In genomic region chr12:68755536-68756243, GRCh38 we compare ENCODE assay signal across 21 cellular contexts. TPM values are rescaled to one million over a fixed set of nuclear protein-coding genes. Genes with fewer than 3 reads are reported as not detected.
DNase-seq lines count a peak whose midpoint lies in the region; ATAC-seq, FAIRE-seq and TF ChIP-seq lines count a peak whose summit lies in the region.
"Had no signal": no experiment of that assay in that cellular context is flagged by ENCODE, and none has a peak within 500 bp of the region (broad histone marks: within the 10 kb centered on the region; RNA-seq: fewer than 3 reads in every experiment).

No MANE protein-coding gene starts in this region.

- H3K9me3 ChIP-seq in liver (ENCODE audit: control insufficient read depth in 4 of 4, low read length in 3 of 4) = no peaks in the 10 kb centered on the region
- H3K9me3 ChIP-seq in HepG2 (ENCODE audit: low read length) = no peaks in the 10 kb centered on the region
- H3K9me3 ChIP-seq in neuronal stem cell (replicated peaks in 1 of 2; ENCODE audit: control insufficient read depth in 2 of 2, insufficient read depth in 1 of 2, low read depth in 1 of 2, low read length in 2 of 2) = peaks cover 0 to 2% of the 10 kb centered on the region in 2 donors
- H3K9me3 ChIP-seq: A549, Caco-2 had no signal

- no peak overlapping the region for H3K4me2 ChIP-seq in HepG2 (ENCODE audit: low read depth, low read length)
- H3K4me2 ChIP-seq in neuronal stem cell (ENCODE audit: insufficient read depth, low read length, poor library complexity, severe bottlenecking) = no peak overlapping the region
- H3K4me2 ChIP-seq: A549; BLaER1 treated with 17β-estradiol and CSF1 and Interleukin-3, amounts not matched to agents 10 nM and 100 nM had no signal

- H3K36me3 Mint-ChIP-seq in stimulated activated naive B cell treated with anti-CD40 and anti-IgM and Interleukin-4, amounts not matched to agents 10 μg/mL and 1 μg/mL and 100 μg/mL, for 72 hours = peaks cover 40 to 41% of the 10 kb centered on the region in 2 donors

- no peak for TF ChIP-seq CTCF in liver (IDR thresholded peaks at IDR 0.05; ENCODE audit: low read depth, low read length, missing input control)
- no peak for TF ChIP-seq CTCF in HepG2 (CRISPR knock-in tag; IDR thresholded peaks at IDR 0.05)

- FAIRE-seq in HepG2 (lab: Jason Lieb, UNC) = no peak
- FAIRE-seq: A549, D721Med, G401.6, GM12891, GM19239 had no signal

- no peak overlapping the region for H3K9ac ChIP-seq in liver (ENCODE audit: low read depth in 1 of 2, low read length in 2 of 2)
- no peak overlapping the region for H3K9ac ChIP-seq in HepG2 (ENCODE audit: insufficient read depth, low read depth, low read length)
- H3K9ac ChIP-seq in neuronal stem cell (ENCODE audit: low read depth, low read length, poor library complexity) = no peak overlapping the region
- H3K9ac ChIP-seq: BLaER1 treated with 17β-estradiol and CSF1 and Interleukin-3, amounts not matched to agents 10 nM and 100 nM had no signal

- CTCF ChIA-PET in HepG2 (lab: Yijun Ruan, JAX; ENCODE audit: low intra/inter-chr PET ratio, low total read pairs) = no interaction called here

- H3K27ac ChIP-seq in liver (ENCODE audit: low read depth in 1 of 2, low read length in 2 of 2) (no peak overlapping the region), HepG2 (ENCODE audit: extremely low read length, insufficient read depth, low read length) (no peak overlapping the region), neuronal stem cell (replicated peaks; ENCODE audit: low read length) (no peak overlapping the region)
- H3K27ac ChIP-seq: A549; BLaER1 treated with 17β-estradiol and CSF1 and Interleukin-3, amounts not matched to agents 10 nM and 100 nM; C4-2B had no signal

- H2AFZ ChIP-seq in HepG2 (ENCODE audit: low read length) (no peak overlapping the region), neuronal stem cell (ENCODE audit: low read length) (no peak overlapping the region)

- intact Hi-C loops in HepG2 (cut with micrococcal nuclease; ENCODE audit: unreplicated experiment) = no loop called here

- H3K4ac ChIP-seq in neuronal stem cell (ENCODE audit: low read length) = no peak overlapping the region

- H3K79me2 ChIP-seq in HepG2 (ENCODE audit: insufficient read depth, low read length) = no peaks in the 10 kb centered on the region

- H3K4me1 ChIP-seq in liver (ENCODE audit: control insufficient read depth in 4 of 4, insufficient read depth in 4 of 4, low read length in 3 of 4) (no peaks in the 10 kb centered on the region), HepG2 (ENCODE audit: insufficient read depth, low read length) (no peaks in the 10 kb centered on the region), neuronal stem cell (ENCODE audit: control insufficient read depth in 2 of 2, insufficient read depth in 1 of 2, low read depth in 1 of 2, low read length in 2 of 2) (no peaks in the 10 kb centered on the region)
- H3K4me1 ChIP-seq: A549, Caco-2 had no signal

- peak overlapping the region; percentile 43 for H4K8ac ChIP-seq in neuronal stem cell (ENCODE audit: low read depth, low read length)

- H4K91ac ChIP-seq in neuronal stem cell (ENCODE audit: low read depth, low read length, poor library complexity) = no peak overlapping the region

- H2BK120ac ChIP-seq in neuronal stem cell (ENCODE audit: low read depth, low read length) = no peak overlapping the region

- 76% methylated on average over 4 of the region's 4 CpGs for WGBS in liver
- WGBS in HepG2 (ENCODE audit: low lambda C conversion rate) = 88% methylated on average over 4 of the region's 4 CpGs
- no CpG with 5 or more reads among the region's 4 CpGs for WGBS in neuronal stem cell (ENCODE audit: extremely low coverage in 2 of 2, insufficient read length in 2 of 2, insufficient replicate concordance in 1 of 2), 2 donors

- POLR2A ChIA-PET in HepG2 (lab: Yijun Ruan, JAX) = no interaction called here

- no peak overlapping the region for H3K18ac ChIP-seq in neuronal stem cell (ENCODE audit: low read length)

- H3K27me3 ChIP-seq in liver (ENCODE audit: control insufficient read depth in 4 of 4, insufficient read depth in 4 of 4, low read length in 3 of 4) = no peaks in the 10 kb centered on the region
- H3K27me3 ChIP-seq in HepG2 (ENCODE audit: control insufficient read depth in 1 of 2, insufficient read depth in 2 of 2, low read length in 2 of 2) = no peaks in the 10 kb centered on the region
- no peaks in the 10 kb centered on the region for H3K27me3 ChIP-seq in neuronal stem cell (ENCODE audit: control insufficient read depth in 3 of 3, insufficient read depth in 3 of 3, low read depth in 1 of 3, low read length in 3 of 3)
- H3K27me3 ChIP-seq: BLaER1 treated with 17β-estradiol and CSF1 and Interleukin-3, amounts not matched to agents 10 nM and 100 nM had no signal

- TF ChIP-seq RAD21 in liver (IDR thresholded peaks at IDR 0.05) = no peak
- TF ChIP-seq RAD21 in HepG2 (CRISPR knock-in tag; IDR thresholded peaks at IDR 0.05) = no peak

- H3K27me3 Mint-ChIP-seq in stimulated activated naive B cell treated with anti-CD40 and anti-IgM and Interleukin-4, amounts not matched to agents 10 μg/mL and 1 μg/mL and 100 μg/mL, for 72 hours = no peaks in the 10 kb centered on the region
- H3K27me3 Mint-ChIP-seq: B cell; CD4-positive, alpha-beta T cell had no signal

- no peak for TF ChIP-seq EP300 in HepG2 (IDR thresholded peaks at IDR 0.05; ENCODE audit: low read depth in 2 of 2, low read length in 2 of 2)
- no peak for TF ChIP-seq EP300 in HepG2 (CRISPR knock-in tag; IDR thresholded peaks at IDR 0.05; ENCODE audit: borderline replicate concordance)

- peak overlapping the region; percentile 77 for H3K27ac Mint-ChIP-seq in stimulated activated naive B cell treated with anti-CD40 and anti-IgM and Interleukin-4, amounts not matched to agents 10 μg/mL and 1 μg/mL and 100 μg/mL, for 72 hours
- H3K27ac Mint-ChIP-seq: B cell; CD4-positive, alpha-beta T cell; CD8-positive, alpha-beta T cell had no signal

- ATAC-seq in HepG2 (no peak), HG03175 (IDR thresholded peaks at IDR 0.05; ENCODE audit: unreplicated experiment) (no peak)
- ATAC-seq in stimulated activated naive B cell treated with anti-CD40 and anti-IgM and Interleukin-4, amounts not matched to agents 10 μg/mL and 1 μg/mL and 100 μg/mL, for 72 hours (replicated peaks) = no peak
- ATAC-seq: A549; CD8-positive, alpha-beta T cell had no signal

- no peak overlapping the region for H2BK5ac ChIP-seq in neuronal stem cell (ENCODE audit: low read length)

- no peaks in the 10 kb centered on the region for H3K79me1 ChIP-seq in neuronal stem cell (ENCODE audit: low read depth, low read length)

- H4K20me1 ChIP-seq in HepG2 (ENCODE audit: insufficient read depth, low read length) = no peaks in the 10 kb centered on the region
- H4K20me1 ChIP-seq: BLaER1 treated with 17β-estradiol and CSF1 and Interleukin-3, amounts not matched to agents 10 nM and 100 nM had no signal

- in situ Hi-C loops in HepG2 (cut with HindIII; ENCODE audit: extremely low pct_ligation_motif_present, low pct_unique_long_range_greater_than_20kb) = no loop called here

- no peak overlapping the region for H3K23ac ChIP-seq in neuronal stem cell (ENCODE audit: low read depth, low read length, poor library complexity)

- no peak overlapping the region for H2BK12ac ChIP-seq in neuronal stem cell (ENCODE audit: low read length)

- no peak for TF ChIP-seq POLR2A in HepG2 (IDR thresholded peaks at IDR 0.05; ENCODE audit: insufficient read depth in 1 of 2, low read depth in 2 of 2, low read length in 2 of 2)

- H3K9me3 Mint-ChIP-seq in stimulated activated naive B cell treated with anti-CD40 and anti-IgM and Interleukin-4, amounts not matched to agents 10 μg/mL and 1 μg/mL and 100 μg/mL, for 72 hours = no peaks in the 10 kb centered on the region
- H3K9me3 Mint-ChIP-seq: CD4-positive, alpha-beta T cell; CD8-positive, alpha-beta T cell had no signal

- no peak overlapping the region for H2BK15ac ChIP-seq in neuronal stem cell (ENCODE audit: low read length)

- no peaks in the 10 kb centered on the region for H3K4me1 Mint-ChIP-seq in stimulated activated naive B cell treated with anti-CD40 and anti-IgM and Interleukin-4, amounts not matched to agents 10 μg/mL and 1 μg/mL and 100 μg/mL, for 72 hours
- H3K4me1 Mint-ChIP-seq: B cell had no signal

- H3K4me3 ChIP-seq in liver (ENCODE audit: low read depth in 1 of 3, low read length in 3 of 3) (no peak overlapping the region), HepG2 (replicated peaks in 1 of 3; ENCODE audit: insufficient read depth in 1 of 3, low read depth in 2 of 3, low read length in 3 of 3) (no peak overlapping the region), neuronal stem cell (ENCODE audit: low read length in 2 of 2) (no peak overlapping the region)
- H3K4me3 ChIP-seq: A549; BLaER1 treated with 17β-estradiol and CSF1 and Interleukin-3, amounts not matched to agents 10 nM and 100 nM had no signal

- H3K36me3 ChIP-seq in liver (ENCODE audit: control insufficient read depth in 4 of 4, insufficient read depth in 3 of 4, low read depth in 1 of 4, low read length in 3 of 4) = peaks cover 1 to 16% (median 12%) of the 10 kb centered on the region in 4 donors
- H3K36me3 ChIP-seq in HepG2 (replicated peaks in 1 of 2; ENCODE audit: control insufficient read depth in 1 of 2, insufficient read depth in 2 of 2, low read length in 2 of 2) = peaks cover 2 to 46% of the 10 kb centered on the region in 2 experiments
- H3K36me3 ChIP-seq in neuronal stem cell (replicated peaks in 1 of 2; ENCODE audit: control insufficient read depth in 2 of 2, insufficient read depth in 2 of 2, low read length in 2 of 2) = peaks cover 10 to 85% of the 10 kb centered on the region in 2 donors

- H2AK5ac ChIP-seq in neuronal stem cell (ENCODE audit: low read depth, low read length) = no peak overlapping the region

- no TSS peak for BruUV-seq in HepG2 (replicated peaks; lab: Mats Ljungman, UMichigan)

- no peak for DNase-seq in HepG2 (ENCODE audit: low spot score)
- no peak for DNase-seq in neuronal stem cell (ENCODE audit: low spot score)
- DNase-seq in stimulated activated naive B cell treated with anti-CD40 and anti-IgM and Interleukin-4, amounts not matched to agents 10 μg/mL and 1 μg/mL and 100 μg/mL, for 72 hours = no peak
- no peak for DNase-seq in activated T-cell treated with anti-CD3 and anti-CD28 coated beads, Interleukin-2, amount 50 U/mL, for 48 hours
- DNase-seq: AML-193; Caco-2; Calu3; CD4-positive, alpha-beta T cell; CD8-positive, alpha-beta T cell; DMS79 treated with DMSO at 0.1 percent for 48 hours; GF-D8 had no signal

- H3K14ac ChIP-seq in neuronal stem cell (ENCODE audit: low read length) = no peak overlapping the region

- no peak overlapping the region for H3K4me3 Mint-ChIP-seq in stimulated activated naive B cell treated with anti-CD40 and anti-IgM and Interleukin-4, amounts not matched to agents 10 μg/mL and 1 μg/mL and 100 μg/mL, for 72 hours
- H3K4me3 Mint-ChIP-seq: B cell; CD4-positive, alpha-beta T cell; CD8-positive, alpha-beta T cell had no signal

RNA-seq across cellular contexts. Expression of gene SLC35E3, which starts 9.7 kb away (rescaled TPM):
- total RNA-seq in liver (1 to 10 TPM; 4.2 to 5.1 TPM), HepG2 (2016; rRNA removed; fragmentation: Illumina TruSeq; extraction: Trizol) (12.2 and 22.1 TPM in 2 replicates)
- polyA plus RNA-seq in liver (1 to 10 TPM; 2.1 to 6.0 TPM), HepG2 (2011; rRNA removed) (10.2 and 13.0 TPM in 2 replicates)
- 2.1 and 4.5 TPM in 2 replicates for total RNA-seq in HepG2 (2016; cell fraction: cytosol; rRNA removed; fragmentation: Illumina TruSeq; extraction: Trizol; ENCODE audit: low read depth)
- 14.0 and 22.7 TPM in 2 replicates for total RNA-seq in HepG2 (2016; cell fraction: insoluble cytoplasmic fraction; rRNA removed; fragmentation: Illumina TruSeq; extraction: Trizol)
- 9.0 and 9.8 TPM in 2 replicates for total RNA-seq in HepG2 (2016; cell fraction: membrane; rRNA removed; fragmentation: Illumina TruSeq; extraction: Trizol)
- total RNA-seq in HepG2 (2016; cell fraction: nucleus; rRNA removed; fragmentation: Illumina TruSeq; extraction: Trizol) = 15.3 and 17.2 TPM in 2 replicates
- polyA plus RNA-seq in HepG2 (2011; cell fraction: cytosol; rRNA removed) = 4.5 and 6.1 TPM in 2 replicates
- 9.5 and 9.7 TPM in 2 replicates for polyA plus RNA-seq in HepG2 (2011; cell fraction: nucleus; rRNA removed)
- 10.4 and 19.7 TPM in 2 replicates for polyA plus RNA-seq in HepG2 (2012)
- 3.2 and 4.1 TPM in 2 replicates for polyA plus RNA-seq in HepG2 (2016; cell fraction: cytosol; fragmentation: Illumina TruSeq; extraction: Trizol; ENCODE audit: low read depth)
- polyA plus RNA-seq in HepG2 (2016; cell fraction: insoluble cytoplasmic fraction; fragmentation: Illumina TruSeq; extraction: Trizol; ENCODE audit: low read depth) = 10.3 and 11.1 TPM in 2 replicates
- 5.8 and 5.9 TPM in 2 replicates for polyA plus RNA-seq in HepG2 (2016; cell fraction: membrane; fragmentation: Illumina TruSeq; extraction: Trizol; ENCODE audit: low read depth)
- polyA plus RNA-seq in HepG2 (2016; cell fraction: nucleus; fragmentation: Illumina TruSeq; extraction: Trizol; ENCODE audit: insufficient read depth, low read depth) = 25.5 and 30.0 TPM in 2 replicates
- polyA minus RNA-seq in HepG2 (2011; rRNA and poly(A)+ RNA removed; ENCODE audit: low replicate concordance) = 6.7 and 11.0 TPM in 2 replicates
- polyA minus RNA-seq in HepG2 (2011; cell fraction: cytosol; rRNA and poly(A)+ RNA removed) = 5.7 and 6.3 TPM in 2 replicates
- 7.2 and 11.7 TPM in 2 replicates for polyA minus RNA-seq in HepG2 (2011; cell fraction: nucleus; rRNA and poly(A)+ RNA removed)
- 4.7 TPM for polyA plus RNA-seq in neuronal stem cell (2013, experiment 1 of 2)
- polyA plus RNA-seq in neuronal stem cell (2013, experiment 2 of 2) = 5.5 TPM

RNA-seq across cellular contexts. Expression of gene MDM2, which starts 52.3 kb away (rescaled TPM):
- total RNA-seq in liver (10 to 100 TPM; 44.4 to 69.4 TPM), HepG2 (2016; rRNA removed; fragmentation: Illumina TruSeq; extraction: Trizol) (314 and 466 TPM in 2 replicates)
- polyA plus RNA-seq in liver (10 to 100 TPM; 10.1 to 29.5 TPM), HepG2 (2011; rRNA removed) (23.9 and 29.3 TPM in 2 replicates)
- total RNA-seq in HepG2 (2016; cell fraction: cytosol; rRNA removed; fragmentation: Illumina TruSeq; extraction: Trizol; ENCODE audit: low read depth) = 106 and 114 TPM in 2 replicates
- total RNA-seq in HepG2 (2016; cell fraction: insoluble cytoplasmic fraction; rRNA removed; fragmentation: Illumina TruSeq; extraction: Trizol) = 318 and 433 TPM in 2 replicates
- 152 and 204 TPM in 2 replicates for total RNA-seq in HepG2 (2016; cell fraction: membrane; rRNA removed; fragmentation: Illumina TruSeq; extraction: Trizol)
- total RNA-seq in HepG2 (2016; cell fraction: nucleus; rRNA removed; fragmentation: Illumina TruSeq; extraction: Trizol) = 480 and 515 TPM in 2 replicates
- 8.1 and 12.2 TPM in 2 replicates for polyA plus RNA-seq in HepG2 (2011; cell fraction: cytosol; rRNA removed)
- polyA plus RNA-seq in HepG2 (2011; cell fraction: nucleus; rRNA removed) = 21.1 and 35.5 TPM in 2 replicates
- polyA plus RNA-seq in HepG2 (2012) = 29.6 and 57.6 TPM in 2 replicates
- polyA plus RNA-seq in HepG2 (2016; cell fraction: cytosol; fragmentation: Illumina TruSeq; extraction: Trizol; ENCODE audit: low read depth) = 20.1 and 21.0 TPM in 2 replicates
- 174 and 187 TPM in 2 replicates for polyA plus RNA-seq in HepG2 (2016; cell fraction: insoluble cytoplasmic fraction; fragmentation: Illumina TruSeq; extraction: Trizol; ENCODE audit: low read depth)
- 57.3 and 58.5 TPM in 2 replicates for polyA plus RNA-seq in HepG2 (2016; cell fraction: membrane; fragmentation: Illumina TruSeq; extraction: Trizol; ENCODE audit: low read depth)
- polyA plus RNA-seq in HepG2 (2016; cell fraction: nucleus; fragmentation: Illumina TruSeq; extraction: Trizol; ENCODE audit: insufficient read depth, low read depth) = 472 and 516 TPM in 2 replicates
- 42.3 and 54.4 TPM in 2 replicates for polyA minus RNA-seq in HepG2 (2011; rRNA and poly(A)+ RNA removed; ENCODE audit: low replicate concordance)
- polyA minus RNA-seq in HepG2 (2011; cell fraction: cytosol; rRNA and poly(A)+ RNA removed) = 71.4 and 82.9 TPM in 2 replicates
- 248 and 279 TPM in 2 replicates for polyA minus RNA-seq in HepG2 (2011; cell fraction: nucleus; rRNA and poly(A)+ RNA removed)
- 41.0 TPM for polyA plus RNA-seq in neuronal stem cell (2013, experiment 1 of 2)
- polyA plus RNA-seq in neuronal stem cell (2013, experiment 2 of 2) = 45.0 TPM
